1 cellular context compared by ENCODE assay signal in genomic region chr6:26349964-26350857, GRCh38.
TF ChIP-seq lines count a peak whose summit lies in the region.

No MANE protein-coding gene starts in this region.

TF ChIP-seq in endothelial cell of umbilical vein, 7 proteins besides CTCF, POLR2A, EP300 and RAD21:
- TF ChIP-seq JUN (IDR thresholded peaks at IDR 0.05; ENCODE audit: borderline replicate concordance, insufficient read depth, insufficient read length, low read depth) (no peak), FOS (IDR thresholded peaks at IDR 0.05; ENCODE audit: borderline replicate concordance, insufficient read depth, low read length) (no peak), POLR2AphosphoS5 (IDR thresholded peaks at IDR 0.05; ENCODE audit: insufficient read depth, low read depth, low read length) (no peak), MYC (IDR thresholded peaks at IDR 0.05; ENCODE audit: low read depth, low read length) (no peak), EZH2 (IDR thresholded peaks at IDR 0.05; ENCODE audit: borderline replicate concordance, low read depth, low read length, severe bottlenecking) (no peak), MAX (IDR thresholded peaks at IDR 0.05; ENCODE audit: insufficient read depth, insufficient read length) (no peak), GATA2 (IDR thresholded peaks at IDR 0.05; ENCODE audit: insufficient read depth, insufficient read length, low read depth, low read length) (no peak)
